ENCODE assay signal across 12 cellular contexts in genomic region chr5:67192719-67193464, GRCh38. TPM values are rescaled to one million over a fixed set of nuclear protein-coding genes. Genes with fewer than 3 reads are reported as not detected.
DNase-seq lines count a peak whose midpoint lies in the region; ATAC-seq and TF ChIP-seq lines count a peak whose summit lies in the region.
"Had no signal": no experiment of that assay in that cellular context is flagged by ENCODE, and none has a peak within 500 bp of the region (broad histone marks: within the 10 kb centered on the region; RNA-seq: fewer than 3 reads in every experiment).

No MANE protein-coding gene starts in this region.

- H3K27me3 Mint-ChIP-seq in endodermal cell (ENCODE audit: insufficient read depth): no peaks in the 10 kb centered on the region

- H3K27ac ChIP-seq in endodermal cell (ENCODE audit: low read depth, low read length): no peak overlapping the region
- H3K27ac ChIP-seq in skin epidermis: peak overlapping the region in 13 of 21 experiments; percentile 9 to 75 (median 51)

- no peak overlapping the region for H3K27ac Mint-ChIP-seq in endodermal cell

- H3K36me3 ChIP-seq in endodermal cell (ENCODE audit: control insufficient read depth, insufficient read depth, low read length): no peaks in the 10 kb centered on the region

- peak; percentile 92 for DNase-seq in MV-4-11 (lab: John Stamatoyannopoulos, UW)
- DNase-seq in endodermal cell: no peak
- DNase-seq in GM19238 (ENCODE audit: insufficient read length, low spot score): no peak
- no peak for DNase-seq in stimulated activated CD4-positive, alpha-beta T cell treated with anti-CD3 and anti-CD28 coated beads, Interleukin-1b, Interleukin-23, amount 100 ng/mL, for 48 hours
- no peak for DNase-seq in activated CD8-positive, alpha-beta memory T cell treated with anti-CD3 and anti-CD28 coated beads for 24 hours
- DNase-seq: activated CD4-positive, alpha-beta T cell treated with anti-CD3 and anti-CD28 coated beads for 4 hours; DMS53; mesendoderm; stimulated activated CD4-positive, alpha-beta T cell treated with anti-CD3 and anti-CD28 coated beads, Interleukin-4, amount 100 ng/mL, for 1 hour had no signal

- peaks cover 25% of the 10 kb centered on the region for H3K4me1 Mint-ChIP-seq in endodermal cell

- peaks cover 16% of the 10 kb centered on the region for H3K9me3 ChIP-seq in endodermal cell (ENCODE audit: control insufficient read depth, low read length)

- peaks cover 6% of the 10 kb centered on the region for H3K4me1 ChIP-seq in endodermal cell (ENCODE audit: control insufficient read depth, insufficient read depth, low read length)

- no peaks in the 10 kb centered on the region for H3K27me3 ChIP-seq in endodermal cell (ENCODE audit: control insufficient read depth, insufficient read depth, low read length, poor library complexity, severe bottlenecking)

- peaks cover 15% of the 10 kb centered on the region for H3K9me3 Mint-ChIP-seq in endodermal cell

- ATAC-seq in GM18868 (IDR thresholded peaks at IDR 0.05; ENCODE audit: unreplicated experiment): peak; percentile 50
- ATAC-seq in GM19463 (IDR thresholded peaks at IDR 0.05; ENCODE audit: unreplicated experiment): no peak

- H3K4me3 ChIP-seq in endodermal cell (ENCODE audit: low read length): peak overlapping the region; percentile 17
- H3K4me3 ChIP-seq in skin epidermis: no peak overlapping the region

- peaks cover 2% of the 10 kb centered on the region for H3K36me3 Mint-ChIP-seq in endodermal cell (ENCODE audit: low read depth)

- TF ChIP-seq CTCF in endodermal cell (conservative IDR thresholded peaks at IDR 0.05): no peak

- no peak overlapping the region for H3K4me3 Mint-ChIP-seq in endodermal cell

- 92 to 100% methylated on average over 8 to 9 of the region's 9 CpGs for WGBS in endodermal cell (ENCODE audit: insufficient coverage in 1 of 2, insufficient read length in 1 of 2), 2 experiments

- H3K9ac ChIP-seq in endodermal cell (ENCODE audit: extremely low read depth, low read length, poor library complexity, severe bottlenecking): no peak overlapping the region

RNA-seq across cellular contexts. Expression of gene CD180, which starts 3.7 kb away (rescaled TPM):
- total RNA-seq in endodermal cell: not detected
- polyA plus RNA-seq in endodermal cell (2013, experiment 1 of 2): not detected
- polyA plus RNA-seq in endodermal cell (2013, experiment 2 of 2): not detected
